In the genomic region with DNA sequence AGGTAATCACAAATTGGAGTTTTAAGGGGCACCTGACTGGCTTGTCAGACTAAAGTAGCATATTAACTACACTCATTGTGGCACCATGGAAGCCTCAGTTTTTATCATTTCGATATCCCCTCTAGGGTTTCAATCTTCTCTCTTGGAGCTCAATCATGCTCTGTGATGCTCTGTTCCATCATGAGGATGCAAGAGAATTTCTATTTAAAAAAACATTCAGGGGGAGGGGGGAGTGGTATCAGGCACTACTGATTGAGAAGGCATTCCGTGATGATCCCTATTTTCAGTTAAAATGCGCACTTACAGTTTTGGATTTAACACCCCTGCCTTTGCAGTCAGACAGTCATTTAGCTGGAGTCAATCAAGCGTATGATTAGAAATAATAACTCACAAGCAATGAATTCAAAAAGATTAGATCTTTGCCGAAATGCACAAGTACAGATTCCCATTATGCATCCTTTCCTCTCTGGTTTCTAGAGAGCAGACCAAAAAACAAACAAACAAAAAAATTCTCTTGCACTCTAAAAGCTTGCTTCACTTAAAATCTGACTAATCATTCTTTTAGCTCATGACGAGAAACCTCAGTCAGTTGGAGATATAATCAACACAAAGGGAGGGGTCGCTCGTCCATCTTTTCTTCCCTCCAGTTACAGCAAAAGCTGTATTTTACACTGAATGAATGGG, we compare ENCODE assay signal across 25 cellular contexts. TPM values are rescaled to one million over a fixed set of nuclear protein-coding genes. Genes with fewer than 3 reads are reported as not detected.
DNase-seq lines count a peak whose midpoint lies in the region; ATAC-seq, FAIRE-seq and TF ChIP-seq lines count a peak whose summit lies in the region.
"Had no signal": no experiment of that assay in that cellular context is flagged by ENCODE, and none has a peak within 500 bp of the region (broad histone marks: within the 10 kb centered on the region; RNA-seq: fewer than 3 reads in every experiment).

No MANE protein-coding gene starts in this region.

- TF ChIP-seq CTCF in BE2C (IDR thresholded peaks at IDR 0.05; ENCODE audit: low read depth, low read length) (no peak), cardiac fibroblast (IDR thresholded peaks at IDR 0.05; ENCODE audit: low read depth, low read length) (no peak), neural cell (IDR thresholded peaks at IDR 0.05; ENCODE audit: poor library complexity, severe bottlenecking) (no peak)

- no peaks in the 10 kb centered on the region for H3K9me3 Mint-ChIP-seq in activated T-cell treated with anti-CD3 and anti-CD28 coated beads, Interleukin-2, amount 50 U/mL, for 24 hours
- H3K9me3 Mint-ChIP-seq: activated naive CD4-positive, alpha-beta T cell treated with anti-CD3 and anti-CD28 coated beads, Interleukin-2, amount 50 U/mL, for 72 hours; activated T-cell treated with anti-CD3 and anti-CD28 coated beads, Interleukin-2, amount 50 U/mL, for 4 hours; CD8-positive, alpha-beta T cell; mesothelial cell of epicardium; natural killer cell treated with Interleukin-12 subunit alpha and Interleukin-12 subunit beta and Interleukin-15 and Interleukin-18, amount 100 ng/mL, for 72 hours had no signal

- H3K27ac Mint-ChIP-seq in activated T-cell treated with anti-CD3 and anti-CD28 coated beads, Interleukin-2, amount 50 U/mL, for 24 hours = no peak overlapping the region
- H3K27ac Mint-ChIP-seq: activated CD8-positive, alpha-beta T cell treated with anti-CD3 and anti-CD28 coated beads, Interleukin-2, amount 10 ng/mL, durations not matched to agents 7 days and 5 days; activated naive CD4-positive, alpha-beta T cell treated with anti-CD3 and anti-CD28 coated beads, Interleukin-2, amount 50 U/mL, for 72 hours; CD8-positive, alpha-beta T cell; natural killer cell treated with Interleukin-12 subunit alpha and Interleukin-12 subunit beta and Interleukin-15 and Interleukin-18, amount 100 ng/mL, for 72 hours had no signal

- H3K9me3 ChIP-seq in BE2C = no peaks in the 10 kb centered on the region
- no peaks in the 10 kb centered on the region for H3K9me3 ChIP-seq in neural cell (ENCODE audit: low read length)
- H3K9me3 ChIP-seq: body of pancreas, prostate gland had no signal

- H3K4me3 ChIP-seq in BE2C (ENCODE audit: low read depth, low read length) (peak overlapping the region; percentile 40), cardiac fibroblast (replicated peaks in 1 of 2; ENCODE audit: low read depth in 2 of 2, low read length in 2 of 2) (no peak overlapping the region), neural cell (ENCODE audit: low read length) (peak overlapping the region; percentile 12)
- H3K4me3 ChIP-seq: body of pancreas, coronary artery, prostate gland had no signal

- H3K36me3 ChIP-seq in BE2C (no peaks in the 10 kb centered on the region; the same call in 1 of the 2 replicates), neural cell (ENCODE audit: insufficient read depth, low read length) (no peaks in the 10 kb centered on the region)
- H3K36me3 ChIP-seq: prostate gland had no signal

- H3K9me2 ChIP-seq in neural cell (ENCODE audit: insufficient read depth, low read length) = no peaks in the 10 kb centered on the region

- no peak overlapping the region for H3K4me2 ChIP-seq in neural cell (ENCODE audit: low read length)

- no peaks in the 10 kb centered on the region for H3K27me3 ChIP-seq in BE2C
- no peaks in the 10 kb centered on the region for H3K27me3 ChIP-seq in neural cell (ENCODE audit: insufficient read depth, low read depth, low read length)
- H3K27me3 ChIP-seq: body of pancreas had no signal

- H4K20me1 ChIP-seq in neural cell (ENCODE audit: insufficient read depth) = no peaks in the 10 kb centered on the region

- peak overlapping the region; percentile 21 for H3K27ac ChIP-seq in neural cell (ENCODE audit: low read length)
- H3K27ac ChIP-seq: body of pancreas, coronary artery, prostate gland had no signal

- H3F3A ChIP-seq in neural cell (ENCODE audit: insufficient read depth, low read length, poor library complexity, severe bottlenecking) = no peaks in the 10 kb centered on the region

- no peak for TF ChIP-seq EP300 in neural cell (conservative IDR thresholded peaks at IDR 0.05; ENCODE audit: poor library complexity, severe bottlenecking)

- H3K4me3 Mint-ChIP-seq in activated T-cell treated with anti-CD3 and anti-CD28 coated beads, Interleukin-2, amount 50 U/mL, for 24 hours = no peak overlapping the region
- H3K4me3 Mint-ChIP-seq: activated CD8-positive, alpha-beta T cell treated with anti-CD3 and anti-CD28 coated beads, Interleukin-2, amount 10 ng/mL, durations not matched to agents 7 days and 5 days; activated T-cell treated with anti-CD3 and anti-CD28 coated beads, Interleukin-2, amount 50 U/mL, for 4 hours; CD8-positive, alpha-beta T cell; mesothelial cell of epicardium; natural killer cell treated with Interleukin-12 subunit alpha and Interleukin-12 subunit beta and Interleukin-15 and Interleukin-18, amount 100 ng/mL, for 72 hours had no signal

- H3K27me3 Mint-ChIP-seq in activated T-cell treated with anti-CD3 and anti-CD28 coated beads, Interleukin-2, amount 50 U/mL, for 24 hours = peaks cover 14% of the 10 kb centered on the region

- H3K4me1 Mint-ChIP-seq in activated T-cell treated with anti-CD3 and anti-CD28 coated beads, Interleukin-2, amount 50 U/mL, for 24 hours (ENCODE audit: low read depth) = no peaks in the 10 kb centered on the region

- DNase-seq in BE2C (no peak), NCI-H2227 (lab: John Stamatoyannopoulos, UW; ENCODE audit: unreplicated experiment) (peak; percentile 16), cardiac fibroblast (ENCODE audit: low read depth in 2 of 2) (peak; percentile 26 to 43), medulla oblongata (ENCODE audit: extremely low spot score) (no peak), HTR-8/SVneo (ENCODE audit: insufficient read length, low spot score) (no peak)
- no peak for DNase-seq in activated T-cell treated with anti-CD3 and anti-CD28 coated beads, Interleukin-2, amount 50 U/mL, for 24 hours
- DNase-seq: activated CD8-positive, alpha-beta T cell treated with anti-CD3 and anti-CD28 coated beads, Interleukin-2, amount 10 ng/mL, durations not matched to agents 7 days and 5 days; activated T-cell treated with anti-CD3 and anti-CD28 coated beads, Interleukin-2, amount 50 U/mL, for 4 hours; body of pancreas; CD8-positive, alpha-beta T cell; DMS79; foreskin melanocyte; KG1; NCI-H2107; stimulated activated CD8-positive, alpha-beta memory T cell treated with anti-CD3 and anti-CD28 coated beads, Interleukin-4, amount 100 ng/mL, for 48 hours; T-helper 9 cell had no signal

- peaks cover 27% of the 10 kb centered on the region for H3K4me1 ChIP-seq in BE2C
- H3K4me1 ChIP-seq: body of pancreas, prostate gland had no signal

- no peaks in the 10 kb centered on the region for H3K36me3 Mint-ChIP-seq in activated T-cell treated with anti-CD3 and anti-CD28 coated beads, Interleukin-2, amount 50 U/mL, for 24 hours (ENCODE audit: low read depth)
- H3K36me3 Mint-ChIP-seq: activated naive CD4-positive, alpha-beta T cell treated with anti-CD3 and anti-CD28 coated beads, Interleukin-2, amount 50 U/mL, for 72 hours; CD8-positive, alpha-beta T cell; mesothelial cell of epicardium; natural killer cell treated with Interleukin-12 subunit alpha and Interleukin-12 subunit beta and Interleukin-15 and Interleukin-18, amount 100 ng/mL, for 72 hours had no signal

- no peak overlapping the region for H3K9ac ChIP-seq in neural cell (ENCODE audit: low read length)

- ATAC-seq in HG03354 (IDR thresholded peaks at IDR 0.05; ENCODE audit: poor library complexity, severe bottlenecking, unreplicated experiment) = no peak
- ATAC-seq: activated CD4-positive, CD25-positive, alpha-beta regulatory T cell treated with anti-CD3 and anti-CD28 coated beads, Interleukin-2, amount 50 U/mL, for 24 hours; activated CD8-positive, alpha-beta T cell treated with anti-CD3 and anti-CD28 coated beads, Interleukin-2, amount 10 ng/mL, durations not matched to agents 7 days and 5 days; activated naive CD4-positive, alpha-beta T cell treated with anti-CD3 and anti-CD28 coated beads, Interleukin-2, amount 50 U/mL, for 72 hours; activated T-cell treated with anti-CD3 and anti-CD28 coated beads, Interleukin-2, amount 50 U/mL, for 4 hours; body of pancreas; CD8-positive, alpha-beta T cell; natural killer cell treated with Interleukin-12 subunit alpha and Interleukin-12 subunit beta and Interleukin-15 and Interleukin-18, amount 100 ng/mL, for 72 hours had no signal

- H3K79me2 ChIP-seq in neural cell (replicated peaks; ENCODE audit: insufficient read depth, low read length) = peaks cover 45% of the 10 kb centered on the region

- no peak overlapping the region for H2AFZ ChIP-seq in neural cell (ENCODE audit: low read depth, low read length)

- FAIRE-seq in HTR-8/SVneo (lab: Jason Lieb, UNC) = no peak
- FAIRE-seq: endothelial cell of umbilical vein had no signal

- TF ChIP-seq RAD21 in neural cell (conservative IDR thresholded peaks at IDR 0.05) = no peak

TF ChIP-seq in neural cell, 6 proteins besides CTCF, POLR2A, EP300 and RAD21 (continues in another document):
- TF ChIP-seq EZH2 (IDR thresholded peaks at IDR 0.05; ENCODE audit: borderline replicate concordance, insufficient read depth, low read length, poor library complexity, severe bottlenecking) = no peak
- TF ChIP-seq, protein P1, sequence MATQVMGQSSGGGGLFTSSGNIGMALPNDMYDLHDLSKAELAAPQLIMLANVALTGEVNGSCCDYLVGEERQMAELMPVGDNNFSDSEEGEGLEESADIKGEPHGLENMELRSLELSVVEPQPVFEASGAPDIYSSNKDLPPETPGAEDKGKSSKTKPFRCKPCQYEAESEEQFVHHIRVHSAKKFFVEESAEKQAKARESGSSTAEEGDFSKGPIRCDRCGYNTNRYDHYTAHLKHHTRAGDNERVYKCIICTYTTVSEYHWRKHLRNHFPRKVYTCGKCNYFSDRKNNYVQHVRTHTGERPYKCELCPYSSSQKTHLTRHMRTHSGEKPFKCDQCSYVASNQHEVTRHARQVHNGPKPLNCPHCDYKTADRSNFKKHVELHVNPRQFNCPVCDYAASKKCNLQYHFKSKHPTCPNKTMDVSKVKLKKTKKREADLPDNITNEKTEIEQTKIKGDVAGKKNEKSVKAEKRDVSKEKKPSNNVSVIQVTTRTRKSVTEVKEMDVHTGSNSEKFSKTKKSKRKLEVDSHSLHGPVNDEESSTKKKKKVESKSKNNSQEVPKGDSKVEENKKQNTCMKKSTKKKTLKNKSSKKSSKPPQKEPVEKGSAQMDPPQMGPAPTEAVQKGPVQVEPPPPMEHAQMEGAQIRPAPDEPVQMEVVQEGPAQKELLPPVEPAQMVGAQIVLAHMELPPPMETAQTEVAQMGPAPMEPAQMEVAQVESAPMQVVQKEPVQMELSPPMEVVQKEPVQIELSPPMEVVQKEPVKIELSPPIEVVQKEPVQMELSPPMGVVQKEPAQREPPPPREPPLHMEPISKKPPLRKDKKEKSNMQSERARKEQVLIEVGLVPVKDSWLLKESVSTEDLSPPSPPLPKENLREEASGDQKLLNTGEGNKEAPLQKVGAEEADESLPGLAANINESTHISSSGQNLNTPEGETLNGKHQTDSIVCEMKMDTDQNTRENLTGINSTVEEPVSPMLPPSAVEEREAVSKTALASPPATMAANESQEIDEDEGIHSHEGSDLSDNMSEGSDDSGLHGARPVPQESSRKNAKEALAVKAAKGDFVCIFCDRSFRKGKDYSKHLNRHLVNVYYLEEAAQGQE (IDR thresholded peaks at IDR 0.05; ENCODE audit: borderline replicate concordance) = no peak
- TF ChIP-seq SMC3 (conservative IDR thresholded peaks at IDR 0.05; ENCODE audit: poor library complexity) = no peak

RNA-seq across cellular contexts. Expression of a gene that starts 55.4 kb away (rescaled TPM):
- 8.1 TPM for polyA plus RNA-seq in BE2C (2012; ENCODE audit: insufficient read depth, insufficient read length, low read depth)
- polyA plus RNA-seq in neural cell = 4.2 and 4.6 TPM in 2 replicates
- 11.0 and 14.9 TPM in 2 replicates for polyA minus RNA-seq in neural cell

Comparison
In these comparisons a context has a peak if more than half of its experiments do, and no peak if none do; other contexts are left out.
1. DNase-seq: peak in NCI-H2227 (single experiment) and cardiac fibroblast (2 of 2); none in BE2C (single experiment), medulla oblongata (single experiment), activated T-cell treated with anti-CD3 and anti-CD28 coated beads, Interleukin-2, amount 50 U/mL, for 24 hours (single experiment) and HTR-8/SVneo (single experiment).
2. H3K4me3 ChIP-seq: peak in BE2C (single experiment) and neural cell (single experiment); none in cardiac fibroblast (0 of 2).